ENCODE assay signal across 8 cellular contexts in the genomic region with DNA sequence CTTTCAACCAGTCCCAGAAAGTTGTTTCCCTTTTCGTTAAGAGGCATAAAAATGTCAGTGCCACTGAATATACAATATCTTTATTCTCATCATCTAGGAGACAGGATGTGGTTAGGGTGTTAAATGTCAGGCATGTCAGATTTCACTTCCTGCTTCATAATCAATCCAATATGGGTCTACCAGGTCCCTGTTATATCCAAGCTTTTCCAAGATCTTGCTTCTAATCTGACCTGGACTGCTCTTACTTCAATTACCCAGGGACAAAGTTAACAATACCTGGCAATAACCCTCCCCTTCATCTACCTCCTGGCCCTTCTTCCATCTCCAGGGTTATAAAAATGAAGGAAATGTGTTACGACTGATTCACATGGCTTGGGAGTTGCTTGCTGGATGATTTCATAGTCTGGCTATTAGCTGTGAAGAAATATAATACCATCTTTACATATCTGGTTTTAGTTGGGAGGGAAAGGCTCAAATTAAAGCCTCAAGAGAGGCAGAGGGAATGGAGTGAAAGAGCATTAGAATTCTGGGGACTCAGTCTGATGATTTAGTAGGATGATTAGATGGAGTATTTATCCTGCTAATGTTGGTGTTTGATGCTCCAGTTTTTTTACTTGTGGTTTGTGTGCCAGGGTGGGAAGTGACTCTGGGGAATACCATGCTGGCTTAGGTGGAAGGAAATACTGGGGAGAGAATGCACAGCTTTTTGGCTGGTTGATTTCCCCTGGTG.
DNase-seq lines count a peak whose midpoint lies in the region; ATAC-seq and TF ChIP-seq lines count a peak whose summit lies in the region.

No MANE protein-coding gene starts in this region.

- no peaks in the 10 kb centered on the region for H3K9me3 Mint-ChIP-seq in endothelial cell (ENCODE audit: unreplicated experiment)

- no peak overlapping the region for H3K4me3 Mint-ChIP-seq in endothelial cell (ENCODE audit: unreplicated experiment)

- no peaks in the 10 kb centered on the region for H3K36me3 Mint-ChIP-seq in endothelial cell (ENCODE audit: low read depth, unreplicated experiment)

- DNase-seq in A172 (ENCODE audit: low spot score), result peak; percentile 66
- DNase-seq in NOMO-1 treated with DMSO at 0.1 percent for 48 hours (lab: John Stamatoyannopoulos, UW; ENCODE audit: unreplicated experiment), result peak; percentile 68
- DNase-seq in endothelial cell (ENCODE audit: low spot score), result no peak
- no peak for DNase-seq in HuH-7.5 (ENCODE audit: low spot score)
- DNase-seq in SHP77 treated with DMSO at 0.1 percent for 48 hours (lab: John Stamatoyannopoulos, UW), result no peak
- DNase-seq in middle frontal gyrus (ENCODE audit: extremely low spot score, low spot score), result no peak

- peaks cover 20% of the 10 kb centered on the region for H3K4me1 Mint-ChIP-seq in endothelial cell (ENCODE audit: unreplicated experiment)

- ATAC-seq in GM18907 (IDR thresholded peaks at IDR 0.05; ENCODE audit: unreplicated experiment) (peak; percentile 57), GM21576 (IDR thresholded peaks at IDR 0.05; ENCODE audit: unreplicated experiment) (no peak)

- no peaks in the 10 kb centered on the region for H3K27me3 Mint-ChIP-seq in endothelial cell (ENCODE audit: unreplicated experiment)

- no peak for TF ChIP-seq CTCF in endothelial cell (IDR thresholded peaks at IDR 0.05; ENCODE audit: unreplicated experiment)

- H3K27ac Mint-ChIP-seq in endothelial cell (ENCODE audit: unreplicated experiment), result peak overlapping the region; percentile 11

Comparison
In these comparisons a context has a peak if more than half of its experiments do, and no peak if none do; other contexts are left out.
1. DNase-seq: peak in A172 (single experiment) and NOMO-1 treated with DMSO at 0.1 percent for 48 hours (single experiment); none in endothelial cell (single experiment), HuH-7.5 (single experiment), SHP77 treated with DMSO at 0.1 percent for 48 hours (single experiment) and middle frontal gyrus (single experiment).